In genomic region chr12:31265722-31266121, GRCh38 we compare ENCODE assay signal across 2 cellular contexts.
TF ChIP-seq lines count a peak whose summit lies in the region.

No MANE protein-coding gene starts in this region.

TF ChIP-seq in HepG2, 621 proteins besides CTCF, POLR2A, EP300 and RAD21 (continued from another document):
- TF ChIP-seq ZNF142 (CRISPR knock-in tag; IDR thresholded peaks at IDR 0.05) (no peak), GPBP1L1 (CRISPR knock-in tag; IDR thresholded peaks at IDR 0.05) (no peak), ZNF10 (CRISPR knock-in tag; IDR thresholded peaks at IDR 0.05; ENCODE audit: borderline replicate concordance, low read depth) (no peak), HES4 (CRISPR knock-in tag; IDR thresholded peaks at IDR 0.05; ENCODE audit: borderline replicate concordance) (no peak), PTBP1 (IDR thresholded peaks at IDR 0.05; ENCODE audit: low read depth, low read length, poor library complexity, severe bottlenecking) (no peak), HNF4A (CRISPR knock-in tag; IDR thresholded peaks at IDR 0.05) (no peak), CHD4 (IDR thresholded peaks at IDR 0.05; ENCODE audit: borderline replicate concordance, low read length) (no peak), ZNF891 (CRISPR knock-in tag; IDR thresholded peaks at IDR 0.05) (no peak), ZNF33A (CRISPR knock-in tag; IDR thresholded peaks at IDR 0.05; ENCODE audit: borderline replicate concordance) (no peak), ZNF138 (CRISPR knock-in tag; IDR thresholded peaks at IDR 0.05; ENCODE audit: low read depth) (no peak), ZNF570 (CRISPR knock-in tag; IDR thresholded peaks at IDR 0.05; ENCODE audit: borderline replicate concordance) (no peak), KDM3A (CRISPR knock-in tag; IDR thresholded peaks at IDR 0.05; ENCODE audit: low read depth) (no peak)

TF ChIP-seq in K562, 482 proteins besides CTCF, POLR2A, EP300 and RAD21 (continued from another document):
- no peak for TF ChIP-seq BRF2 (IDR thresholded peaks at IDR 0.05; ENCODE audit: borderline replicate concordance, insufficient read depth, insufficient read length)
- no peak for TF ChIP-seq BMI1 (IDR thresholded peaks at IDR 0.05; ENCODE audit: low read length)
- TF ChIP-seq AFF1 (IDR thresholded peaks at IDR 0.05; ENCODE audit: low read depth in 1 of 2, partially characterized antibody in 2 of 2), result no peak
- no peak for TF ChIP-seq GTF2E2 (tag; IDR thresholded peaks at IDR 0.05)
